37 cellular contexts compared by ENCODE assay signal in genomic region chr1:76727520-76727919, GRCh38.
"Had no signal": no experiment of that assay in that cellular context is flagged by ENCODE, and none has a peak within 500 bp of the region (broad histone marks: within the 10 kb centered on the region; RNA-seq: fewer than 3 reads in every experiment).

No MANE protein-coding gene starts in this region.

- H3K36me3 Mint-ChIP-seq: activated CD4-positive, alpha-beta memory T cell treated with anti-CD3 and anti-CD28 coated beads for 36 hours; activated naive CD8-positive, alpha-beta T cell treated with anti-CD3 and anti-CD28 coated beads for 36 hours had no signal

- H3K27me3 ChIP-seq: cardiac muscle cell had no signal

- H3K4me3 ChIP-seq: cardiac muscle cell had no signal

- ATAC-seq: activated T-cell treated with anti-CD3 and anti-CD28 coated beads, Interleukin-2, amount 50 U/mL, for 4 hours; PC-3 had no signal

- H3K27me3 Mint-ChIP-seq: activated B cell treated with CpG ODN at 0.5 μM for 24 hours; activated CD4-positive, alpha-beta memory T cell treated with anti-CD3 and anti-CD28 coated beads for 36 hours; activated naive CD8-positive, alpha-beta T cell treated with anti-CD3 and anti-CD28 coated beads for 36 hours; central memory CD8-positive, alpha-beta T cell had no signal

- H3K4me1 Mint-ChIP-seq: activated B cell treated with CpG ODN at 0.5 μM for 24 hours; activated naive CD8-positive, alpha-beta T cell treated with anti-CD3 and anti-CD28 coated beads for 36 hours; central memory CD8-positive, alpha-beta T cell had no signal

- H3K4me3 Mint-ChIP-seq: activated B cell treated with CpG ODN at 0.5 μM for 24 hours; activated CD4-positive, alpha-beta memory T cell treated with anti-CD3 and anti-CD28 coated beads for 36 hours; activated naive CD8-positive, alpha-beta T cell treated with anti-CD3 and anti-CD28 coated beads for 36 hours; activated T-cell treated with anti-CD3 and anti-CD28 coated beads, Interleukin-2, amount 50 U/mL, for 4 hours; activated T-helper 1 cell treated with anti-CD3 and anti-CD28 coated beads, Interleukin-12 subunit alpha, Interleukin-12 subunit beta, Interleukin-2, Interleukin-4 antibody, amounts not matched to agents 30 ng/mL and 10 ng/mL and 1 ng/mL, durations not matched to agents 14 hours and 24 hours and 36 hours; central memory CD8-positive, alpha-beta T cell had no signal

- DNase-seq: activated B cell treated with CpG ODN at 0.5 μM for 24 hours; activated CD4-positive, alpha-beta memory T cell treated with anti-CD3 and anti-CD28 coated beads for 36 hours; activated CD4-positive, alpha-beta T cell treated with anti-CD3 and anti-CD28 coated beads for 4 hours; activated CD4-positive, alpha-beta T cell treated with anti-CD3 and anti-CD28 coated beads, Interleukin-2, amount 50 U/mL, for 1 hour; activated CD4-positive, CD25-positive, alpha-beta regulatory T cell treated with anti-CD3 and anti-CD28 coated beads, Interleukin-2, amount 50 U/mL, for 72 hours; activated CD8-positive, alpha-beta memory T cell treated with anti-CD3 and anti-CD28 coated beads, Interleukin-2, amount 50 U/mL, for 4 hours; activated gamma-delta T cell treated with Interleukin-2 at 50 U/mL for 16 hours; activated naive CD4-positive, alpha-beta T cell treated with anti-CD3 and anti-CD28 coated beads, Interleukin-2, amount 50 U/mL, for 16 hours; activated naive CD8-positive, alpha-beta T cell treated with anti-CD3 and anti-CD28 coated beads for 36 hours; activated T-cell treated with anti-CD3 and anti-CD28 coated beads for 4 hours; activated T-cell treated with anti-CD3 and anti-CD28 coated beads, Interleukin-2, amount 50 U/mL, for 4 hours; amniotic stem cell; aorta; MM.1S; MV-4-11; NCI-H1092; NCI-H1417; NCI-H146; NCI-H187; NCI-H2029 treated with DMSO at 0.1 percent for 48 hours; NCI-H2107; NCI-H226; NCI-H446 treated with DMSO at 0.1 percent for 48 hours; NCI-H524 treated with DMSO at 0.1 percent for 48 hours; NK-92 treated with Interleukin-12 subunit alpha and Interleukin-12 subunit beta, amount 100 ng/mL, for 24 hours; PC-3; Right ventricle myocardium superior; SW 1271; T-helper 1 cell; T-helper 2 cell; T-helper 9 cell had no signal

- H3K9ac ChIP-seq: KMS-11 had no signal

- H3K9me3 Mint-ChIP-seq: activated B cell treated with CpG ODN at 0.5 μM for 24 hours; activated CD4-positive, alpha-beta memory T cell treated with anti-CD3 and anti-CD28 coated beads for 36 hours; activated naive CD8-positive, alpha-beta T cell treated with anti-CD3 and anti-CD28 coated beads for 36 hours; activated T-cell treated with anti-CD3 and anti-CD28 coated beads, Interleukin-2, amount 50 U/mL, for 4 hours; activated T-helper 1 cell treated with anti-CD3 and anti-CD28 coated beads, Interleukin-12 subunit alpha, Interleukin-12 subunit beta, Interleukin-2, Interleukin-4 antibody, amounts not matched to agents 30 ng/mL and 10 ng/mL and 1 ng/mL, durations not matched to agents 14 hours and 24 hours and 36 hours; central memory CD8-positive, alpha-beta T cell had no signal

- H3K36me3 ChIP-seq: cardiac muscle cell had no signal

- H3K4me2 ChIP-seq: KMS-11 had no signal

- H3K27ac ChIP-seq: cardiac muscle cell, KMS-11, RWPE1, VCaP had no signal

- H3K27ac Mint-ChIP-seq: activated B cell treated with CpG ODN at 0.5 μM for 24 hours; activated CD4-positive, alpha-beta memory T cell treated with anti-CD3 and anti-CD28 coated beads for 36 hours; activated naive CD8-positive, alpha-beta T cell treated with anti-CD3 and anti-CD28 coated beads for 36 hours; activated T-helper 1 cell treated with anti-CD3 and anti-CD28 coated beads, Interleukin-12 subunit alpha, Interleukin-12 subunit beta, Interleukin-2, Interleukin-4 antibody, amounts not matched to agents 30 ng/mL and 10 ng/mL and 1 ng/mL, durations not matched to agents 14 hours and 24 hours and 36 hours had no signal
